Comparison of ENCODE assay signal across 17 cellular contexts in genomic region chr6:37802810-37803209, GRCh38.
"Had no signal": no experiment of that assay in that cellular context is flagged by ENCODE, and none has a peak within 500 bp of the region (broad histone marks: within the 10 kb centered on the region; RNA-seq: fewer than 3 reads in every experiment).

No MANE protein-coding gene starts in this region.

- H3K27ac ChIP-seq: epithelial cell of prostate, gastrocnemius medialis, heart right ventricle, parathyroid adenoma, tibial artery, vagina had no signal

- ATAC-seq: effector memory CD8-positive, alpha-beta T cell; gastrocnemius medialis; heart right ventricle; left colon had no signal

- H3K4me1 ChIP-seq: tibial artery had no signal

- H3K27me3 ChIP-seq: gastrocnemius medialis, heart right ventricle, tibial artery, vagina had no signal

- H3K9me3 ChIP-seq: gastrocnemius medialis, heart right ventricle, tibial artery, vagina had no signal

- DNase-seq: activated CD4-positive, CD25-positive, alpha-beta regulatory T cell; activated naive CD4-positive, alpha-beta T cell; activated naive CD8-positive, alpha-beta T cell treated with anti-CD3 and anti-CD28 coated beads, Interleukin-2, amount 10 ng/mL, durations not matched to agents 7 days and 5 days; aorta; cerebellar nuclear complex; dermis blood vessel endothelial cell; effector memory CD8-positive, alpha-beta T cell; gastrocnemius medialis; heart right ventricle; left colon; midbrain; stimulated activated CD4-positive, alpha-beta T cell treated with anti-CD3 and anti-CD28 coated beads, Interleukin-12 subunit alpha, Interleukin-12 subunit beta, amount 100 ng/mL, for 4 hours; stimulated activated CD4-positive, alpha-beta T cell treated with anti-CD3 and anti-CD28 coated beads, Interleukin-2, amount 100 ng/mL, for 24 hours; tibial artery had no signal

- H3K9ac ChIP-seq: parathyroid adenoma had no signal

- H3K36me3 ChIP-seq: gastrocnemius medialis, heart right ventricle, tibial artery, vagina had no signal

- H3K4me3 ChIP-seq: gastrocnemius medialis, heart right ventricle, tibial artery, vagina had no signal
